8 cellular contexts compared by ENCODE assay signal in genomic region chr11:118194835-118195627, GRCh38. TPM values are rescaled to one million over a fixed set of nuclear protein-coding genes. Genes with fewer than 3 reads are reported as not detected.
DNase-seq lines count a peak whose midpoint lies in the region; ATAC-seq and TF ChIP-seq lines count a peak whose summit lies in the region.

No MANE protein-coding gene starts in this region.

- H3K36me3 Mint-ChIP-seq in activated T-helper 17 cell treated with anti-CD3 and anti-CD28 coated beads, Interleukin-2, amount 50 U/mL, for 72 hours (ENCODE audit: low read depth) = peaks cover 87% of the 10 kb centered on the region

- H3K9me3 ChIP-seq in heart right ventricle (peaks cover 0 to 11% (median 0%) of the 10 kb centered on the region in 11 donors), sigmoid colon (no peaks in the 10 kb centered on the region)

- no peaks in the 10 kb centered on the region for H3K27me3 ChIP-seq in heart right ventricle
- no peaks in the 10 kb centered on the region for H3K27me3 ChIP-seq in sigmoid colon

- peak overlapping the region; percentile 43 for H3K27ac Mint-ChIP-seq in activated T-helper 17 cell treated with anti-CD3 and anti-CD28 coated beads, Interleukin-2, amount 50 U/mL, for 72 hours

- no peak for TF ChIP-seq POLR2A in sigmoid colon (IDR thresholded peaks at IDR 0.05)

- intact Hi-C loops in heart right ventricle (cut with DNase I) = loop anchor here in 9 of 10 donors (2.0 to 10.0 kb wide), 9 partner anchors 18 to 310 kb away; partner anchors contain the start of genes MPZL3 (in 1 of the 9), SCN2B (in 1 of the 9) and UBE4A (in 1 of the 9)
- intact Hi-C loops in sigmoid colon (cut with DNase I) = loop anchor here (5.0 kb wide), 1 partner anchor 292 kb away; no protein-coding TSS in a partner anchor

- H3K27ac ChIP-seq in heart right ventricle = peak overlapping the region; percentile 56 to 92 (median 82)
- H3K27ac ChIP-seq in sigmoid colon = peak overlapping the region; percentile 55 to 78 (median 69)

- TF ChIP-seq CTCF in HFF-Myc (IDR thresholded peaks at IDR 0.05; ENCODE audit: low read depth, low read length, missing control alignments) = no peak
- no peak for TF ChIP-seq CTCF in heart right ventricle (IDR thresholded peaks at IDR 0.05)
- no peak for TF ChIP-seq CTCF in sigmoid colon (IDR thresholded peaks at IDR 0.05)

- peaks cover 0 to 53% (median 0%) of the 10 kb centered on the region in 9 donors for H3K36me3 ChIP-seq in heart right ventricle
- no peaks in the 10 kb centered on the region for H3K36me3 ChIP-seq in sigmoid colon

- H3K9me3 Mint-ChIP-seq in activated T-helper 17 cell treated with anti-CD3 and anti-CD28 coated beads, Interleukin-2, amount 50 U/mL, for 72 hours = no peaks in the 10 kb centered on the region

- no peak overlapping the region for H3K4me3 Mint-ChIP-seq in activated T-helper 17 cell treated with anti-CD3 and anti-CD28 coated beads, Interleukin-2, amount 50 U/mL, for 72 hours

- peaks cover 8% of the 10 kb centered on the region for H3K4me1 Mint-ChIP-seq in activated T-helper 17 cell treated with anti-CD3 and anti-CD28 coated beads, Interleukin-2, amount 50 U/mL, for 72 hours

- DNase-seq in HFF-Myc (ENCODE audit: extremely low read depth, low read depth) = peak; percentile 25
- peak; percentile 70 to 87 for DNase-seq in heart right ventricle
- peak; percentile 95 for DNase-seq in sigmoid colon
- DNase-seq in AML-193 (lab: John Stamatoyannopoulos, UW) = no peak
- no peak for DNase-seq in NOMO-1 treated with dmso at 0.1 percent for 144 hours (lab: John Stamatoyannopoulos, UW; ENCODE audit: unreplicated experiment)
- DNase-seq in NCI-H510A (lab: John Stamatoyannopoulos, UW) = no peak

- ATAC-seq in activated T-helper 17 cell treated with anti-CD3 and anti-CD28 coated beads, Interleukin-2, amount 50 U/mL, for 72 hours (replicated peaks) = no peak
- peak; percentile 90 to 99 (median 96) for ATAC-seq in heart right ventricle
- no peak for ATAC-seq in GM21529 (IDR thresholded peaks at IDR 0.05; ENCODE audit: unreplicated experiment)

- 23 to 30% methylated on average over 10 of the region's 10 CpGs for WGBS in heart right ventricle, 2 donors
- 14 to 50% methylated on average over 10 of the region's 10 CpGs for WGBS in sigmoid colon, 2 donors

- H3K4me1 ChIP-seq in heart right ventricle (peaks cover 8 to 36% (median 26%) of the 10 kb centered on the region in 9 donors), sigmoid colon (peaks cover 0 to 28% (median 20%) of the 10 kb centered on the region in 4 donors)

- no peaks in the 10 kb centered on the region for H3K27me3 Mint-ChIP-seq in activated T-helper 17 cell treated with anti-CD3 and anti-CD28 coated beads, Interleukin-2, amount 50 U/mL, for 72 hours

- H3K4me3 ChIP-seq in HFF-Myc (replicated peaks; ENCODE audit: low read depth, low read length) (no peak overlapping the region), heart right ventricle (no peak overlapping the region), sigmoid colon (no peak overlapping the region)

- no peak for TF ChIP-seq EP300 in sigmoid colon (IDR thresholded peaks at IDR 0.05)

RNA-seq across cellular contexts. Expression of gene SCN2B, which starts 18.6 kb away (rescaled TPM):
- total RNA-seq in activated T-helper 17 cell treated with anti-CD3 and anti-CD28 coated beads, Interleukin-2, amount 50 U/mL, for 72 hours = under 1 TPM in 1 of 2 donors, not detected in 1; 0.11 TPM
- 10 to 100 TPM in 8 of 10 donors, 1 to 10 TPM in 2; 5.3 to 26.7 (median 20.9) TPM for total RNA-seq in heart right ventricle
- polyA plus RNA-seq in heart right ventricle = 1 to 10 TPM; 2.9 to 6.6 TPM
- total RNA-seq in sigmoid colon = 1 to 10 TPM in 3 of 4 donors, under 1 TPM in 1; 0.95 to 1.7 (median 1.2) TPM
- under 1 TPM; 0.23 to 0.74 (median 0.60) TPM for polyA plus RNA-seq in sigmoid colon

RNA-seq across cellular contexts. Expression of gene JAML, which starts 29.8 kb away (rescaled TPM):
- total RNA-seq in activated T-helper 17 cell treated with anti-CD3 and anti-CD28 coated beads, Interleukin-2, amount 50 U/mL, for 72 hours = 100 to 1,000 TPM in 1 of 2 donors, 10 to 100 TPM in 1; 74.0 to 276 TPM
- total RNA-seq in heart right ventricle (10 to 100 TPM in 1 of 10 donors, 1 to 10 TPM in 8, under 1 TPM in 1; 0.50 to 19.5 (median 2.1) TPM), sigmoid colon (1 to 10 TPM; 3.3 to 6.1 (median 5.6) TPM)
- polyA plus RNA-seq in heart right ventricle (1 to 10 TPM; 1.2 to 2.3 TPM), sigmoid colon (10 to 100 TPM in 2 of 3 donors, 1 to 10 TPM in 1; 9.0 to 35.1 (median 16.5) TPM)

RNA-seq across cellular contexts. Expression of gene SCN4B, which starts 42.4 kb away (rescaled TPM):
- 1 to 10 TPM in 1 of 2 donors, under 1 TPM in 1; 0.09 to 3.3 TPM for total RNA-seq in activated T-helper 17 cell treated with anti-CD3 and anti-CD28 coated beads, Interleukin-2, amount 50 U/mL, for 72 hours
- total RNA-seq in heart right ventricle (10 to 100 TPM in 5 of 10 donors, 1 to 10 TPM in 5; 5.7 to 17.5 (median 10.3) TPM), sigmoid colon (1 to 10 TPM; 1.3 to 2.2 (median 1.5) TPM)
- polyA plus RNA-seq in heart right ventricle (1 to 10 TPM; 5.4 to 8.8 TPM), sigmoid colon (1 to 10 TPM in 2 of 3 donors, under 1 TPM in 1; 0.92 to 1.3 (median 1.2) TPM)

RNA-seq across cellular contexts. Expression of gene MPZL3, which starts 57.1 kb away (rescaled TPM):
- total RNA-seq in activated T-helper 17 cell treated with anti-CD3 and anti-CD28 coated beads, Interleukin-2, amount 50 U/mL, for 72 hours = 100 to 1,000 TPM in 1 of 2 donors, 10 to 100 TPM in 1; 31.5 to 111 TPM
- 1 to 10 TPM; 1.9 to 4.2 (median 2.7) TPM for total RNA-seq in heart right ventricle
- polyA plus RNA-seq in heart right ventricle = 1 to 10 TPM; 1.7 to 2.3 TPM
- total RNA-seq in sigmoid colon = under 1 TPM; 0.16 to 0.55 (median 0.31) TPM
- polyA plus RNA-seq in sigmoid colon = 1 to 10 TPM; 2.4 to 6.2 (median 4.4) TPM

Comparison
In these comparisons a context has a peak if more than half of its experiments do, and no peak if none do; other contexts are left out.
1. DNase-seq: peak in HFF-Myc (single experiment), heart right ventricle (2 of 2) and sigmoid colon (single experiment); none in AML-193 (0 of 2), NOMO-1 treated with dmso at 0.1 percent for 144 hours (single experiment) and NCI-H510A (single experiment).
2. ATAC-seq: peak in heart right ventricle (8 of 8); none in activated T-helper 17 cell treated with anti-CD3 and anti-CD28 coated beads, Interleukin-2, amount 50 U/mL, for 72 hours (single experiment) and GM21529 (single experiment).